26 cellular contexts compared by ENCODE assay signal in genomic region chr1:2949966-2950925, GRCh38.
DNase-seq lines count a peak whose midpoint lies in the region; ATAC-seq and TF ChIP-seq lines count a peak whose summit lies in the region.
"Had no signal": no experiment of that assay in that cellular context is flagged by ENCODE, and none has a peak within 500 bp of the region (broad histone marks: within the 10 kb centered on the region; RNA-seq: fewer than 3 reads in every experiment).

No MANE protein-coding gene starts in this region.

- H3K4me3 ChIP-seq in heart right ventricle (no peak overlapping the region), mucosa of descending colon (no peak overlapping the region), upper lobe of right lung (no peak overlapping the region)
- H3K4me3 ChIP-seq: heart left ventricle, prostate gland, upper lobe of left lung had no signal

- no peak overlapping the region for H3K27ac ChIP-seq in heart right ventricle
- H3K27ac ChIP-seq in upper lobe of right lung, result no peak overlapping the region
- H3K27ac ChIP-seq: heart left ventricle, prostate gland, upper lobe of left lung, VCaP had no signal

- intact Hi-C loops in Right ventricle myocardium superior (cut with DNase I) (no loop called here), heart right ventricle (cut with DNase I) (no loop called here), mucosa of descending colon (cut with DNase I, micrococcal nuclease) (no loop called here), upper lobe of right lung (cut with DNase I) (no loop called here)

- no peak overlapping the region for H3K4me3 Mint-ChIP-seq in chondrocyte (ENCODE audit: unreplicated experiment)
- H3K4me3 Mint-ChIP-seq: activated CD4-positive, alpha-beta T cell treated with anti-CD3 and anti-CD28 coated beads, Interleukin-2, amount 10 ng/mL, durations not matched to agents 7 days and 5 days; activated CD8-positive, alpha-beta memory T cell treated with anti-CD3 and anti-CD28 coated beads, Interleukin-2, amount 10 ng/mL, durations not matched to agents 7 days and 5 days; activated naive CD8-positive, alpha-beta T cell; activated T-helper 1 cell treated with anti-CD3 and anti-CD28 coated beads, Interleukin-12 subunit alpha, Interleukin-12 subunit beta, Interleukin-2, Interleukin-4 antibody, amounts not matched to agents 30 ng/mL and 10 ng/mL and 1 ng/mL, durations not matched to agents 14 hours and 24 hours and 36 hours; neural crest cell had no signal

- no peaks in the 10 kb centered on the region for H3K36me3 Mint-ChIP-seq in chondrocyte (ENCODE audit: low read depth)
- H3K36me3 Mint-ChIP-seq: activated CD8-positive, alpha-beta memory T cell treated with anti-CD3 and anti-CD28 coated beads, Interleukin-2, amount 10 ng/mL, durations not matched to agents 7 days and 5 days had no signal

- 80 to 82% methylated on average over 26 to 29 of the region's 29 CpGs for WGBS in heart right ventricle, 2 donors

- no peaks in the 10 kb centered on the region for H3K36me3 ChIP-seq in heart right ventricle
- H3K36me3 ChIP-seq in mucosa of descending colon (ENCODE audit: low read depth), result no peaks in the 10 kb centered on the region
- H3K36me3 ChIP-seq in upper lobe of right lung, result no peaks in the 10 kb centered on the region
- H3K36me3 ChIP-seq: heart left ventricle, prostate gland, upper lobe of left lung had no signal

- TF ChIP-seq CTCF in heart right ventricle (IDR thresholded peaks at IDR 0.05) (no peak), chondrocyte (IDR thresholded peaks at IDR 0.05) (no peak), mucosa of descending colon (IDR thresholded peaks at IDR 0.05) (no peak), upper lobe of right lung (IDR thresholded peaks at IDR 0.05) (no peak)

- peaks cover 0 to 21% (median 3%) of the 10 kb centered on the region in 11 donors for H3K9me3 ChIP-seq in heart right ventricle
- H3K9me3 ChIP-seq in mucosa of descending colon, result no peaks in the 10 kb centered on the region
- H3K9me3 ChIP-seq in upper lobe of right lung, result no peaks in the 10 kb centered on the region
- H3K9me3 ChIP-seq: prostate gland, SK-N-SH had no signal

- H3K4me1 ChIP-seq in heart right ventricle (peaks cover 0 to 10% (median 0%) of the 10 kb centered on the region in 9 donors), mucosa of descending colon (ENCODE audit: low read depth) (no peaks in the 10 kb centered on the region), upper lobe of right lung (no peaks in the 10 kb centered on the region)
- H3K4me1 ChIP-seq: prostate gland, upper lobe of left lung had no signal

- H3K9me3 Mint-ChIP-seq in chondrocyte (ENCODE audit: low read depth), result peaks cover 33% of the 10 kb centered on the region

- DNase-seq in Right ventricle myocardium superior (peak; percentile 14), heart right ventricle (no peak), chondrocyte (ENCODE audit: low spot score) (peak; percentile 83), mucosa of descending colon (peak in 2 of 3 donors; percentile 4 to 34), upper lobe of right lung (peak; percentile 48), T-helper 1 cell (no peak), NCI-H2029 treated with DMSO at 0.1 percent for 48 hours (lab: John Stamatoyannopoulos, UW) (no peak), SHP77 (lab: John Stamatoyannopoulos, UW) (no peak)
- DNase-seq: activated CD4-positive, alpha-beta T cell treated with anti-CD3 and anti-CD28 coated beads, Interleukin-2, amount 10 ng/mL, durations not matched to agents 7 days and 5 days; activated CD8-positive, alpha-beta memory T cell treated with anti-CD3 and anti-CD28 coated beads, Interleukin-2, amount 10 ng/mL, durations not matched to agents 7 days and 5 days; AML-193; cerebellar nuclear complex; KG1; MM.1S; NCI-H146; NCI-H526; SK-N-SH; stimulated activated CD8-positive, alpha-beta memory T cell treated with anti-CD3 and anti-CD28 coated beads, Interleukin-4, amount 100 ng/mL, for 48 hours had no signal

- H3K27me3 ChIP-seq in heart right ventricle (peaks cover 0 to 16% (median 11%) of the 10 kb centered on the region in 7 donors), upper lobe of right lung (peaks cover 36% of the 10 kb centered on the region)
- H3K27me3 ChIP-seq: upper lobe of left lung had no signal

- H3K27ac Mint-ChIP-seq in chondrocyte (ENCODE audit: unreplicated experiment), result no peak overlapping the region
- H3K27ac Mint-ChIP-seq: activated CD4-positive, alpha-beta T cell treated with anti-CD3 and anti-CD28 coated beads, Interleukin-2, amount 10 ng/mL, durations not matched to agents 7 days and 5 days; activated CD8-positive, alpha-beta memory T cell treated with anti-CD3 and anti-CD28 coated beads, Interleukin-2, amount 10 ng/mL, durations not matched to agents 7 days and 5 days; activated naive CD8-positive, alpha-beta T cell; activated T-helper 1 cell treated with anti-CD3 and anti-CD28 coated beads, Interleukin-12 subunit alpha, Interleukin-12 subunit beta, Interleukin-2, Interleukin-4 antibody, amounts not matched to agents 30 ng/mL and 10 ng/mL and 1 ng/mL, durations not matched to agents 14 hours and 24 hours and 36 hours had no signal

- H3K4me1 Mint-ChIP-seq in chondrocyte (ENCODE audit: low read depth), result no peaks in the 10 kb centered on the region
- H3K4me1 Mint-ChIP-seq: activated CD4-positive, alpha-beta T cell treated with anti-CD3 and anti-CD28 coated beads, Interleukin-2, amount 10 ng/mL, durations not matched to agents 7 days and 5 days; activated CD8-positive, alpha-beta memory T cell treated with anti-CD3 and anti-CD28 coated beads, Interleukin-2, amount 10 ng/mL, durations not matched to agents 7 days and 5 days; neural crest cell had no signal

- ATAC-seq in Right ventricle myocardium superior (ENCODE audit: poor library complexity), result no peak
- ATAC-seq in heart right ventricle, result no peak
- no peak for ATAC-seq in mucosa of descending colon
- no peak for ATAC-seq in upper lobe of right lung
- ATAC-seq: activated CD8-positive, alpha-beta memory T cell treated with anti-CD3 and anti-CD28 coated beads, Interleukin-2, amount 10 ng/mL, durations not matched to agents 7 days and 5 days; heart left ventricle; left lobe of liver had no signal

- H3K27me3 Mint-ChIP-seq in chondrocyte (ENCODE audit: low read depth), result no peaks in the 10 kb centered on the region
- H3K27me3 Mint-ChIP-seq: activated CD8-positive, alpha-beta memory T cell treated with anti-CD3 and anti-CD28 coated beads, Interleukin-2, amount 10 ng/mL, durations not matched to agents 7 days and 5 days had no signal

Comparison
In these comparisons a context has a peak if more than half of its experiments do, and no peak if none do; other contexts are left out.
1. DNase-seq: peak in Right ventricle myocardium superior (single experiment), chondrocyte (single experiment), mucosa of descending colon (2 of 3) and upper lobe of right lung (single experiment); none in heart right ventricle (0 of 2), T-helper 1 cell (0 of 5), NCI-H2029 treated with DMSO at 0.1 percent for 48 hours (single experiment) and SHP77 (0 of 2).